13 cellular contexts compared by ENCODE assay signal in genomic region chr1:159991513-159991912, GRCh38. TPM values are rescaled to one million over a fixed set of nuclear protein-coding genes. Genes with fewer than 3 reads are reported as not detected.
DNase-seq lines count a peak whose midpoint lies in the region; ATAC-seq and TF ChIP-seq lines count a peak whose summit lies in the region.
"Had no signal": no experiment of that assay in that cellular context is flagged by ENCODE, and none has a peak within 500 bp of the region (broad histone marks: within the 10 kb centered on the region; RNA-seq: fewer than 3 reads in every experiment).

No MANE protein-coding gene starts in this region.

- H3K9ac ChIP-seq in SK-N-MC (ENCODE audit: insufficient read length), result no peak overlapping the region

- no peaks in the 10 kb centered on the region for H3K27me3 ChIP-seq in GM23338 (ENCODE audit: insufficient read depth)
- H3K27me3 ChIP-seq: foreskin keratinocyte had no signal

- peaks cover 13% of the 10 kb centered on the region for H3K4me1 ChIP-seq in GM23338 (ENCODE audit: insufficient read depth)

- H3K4me2 ChIP-seq in GM23338, result no peak overlapping the region

- no peaks in the 10 kb centered on the region for H3K79me2 ChIP-seq in GM23338 (replicated peaks; ENCODE audit: insufficient read depth)

- peak overlapping the region; percentile 12; the same call in 1 of the 2 replicates for H2AFZ ChIP-seq in GM23338

- H3K9me2 ChIP-seq in GM23338 (ENCODE audit: insufficient read depth), result no peaks in the 10 kb centered on the region

- peaks cover 17% of the 10 kb centered on the region; the same call in 2 of the 3 replicates for H3K4me1 Mint-ChIP-seq in GM23338
- no peaks in the 10 kb centered on the region for H3K4me1 Mint-ChIP-seq in glutamatergic neuron (ENCODE audit: low read depth, unreplicated experiment)

- H3K9me3 Mint-ChIP-seq in GM23338, result no peaks in the 10 kb centered on the region
- no peaks in the 10 kb centered on the region for H3K9me3 Mint-ChIP-seq in glutamatergic neuron (ENCODE audit: unreplicated experiment)
- H3K9me3 Mint-ChIP-seq: stimulated activated naive CD8-positive, alpha-beta T cell treated with anti-CD3 and anti-CD28 coated beads, Interleukin-15, Interleukin-2, amounts not matched to agents 100 ng/mL and 50 ng/mL, for 24 hours had no signal

- no peak for TF ChIP-seq CTCF in AG10803 (conservative IDR thresholded peaks at IDR 0.05; ENCODE audit: low read length)
- TF ChIP-seq CTCF in GM23338 (conservative IDR thresholded peaks at IDR 0.05; ENCODE audit: low read depth in 2 of 2), result no peak
- TF ChIP-seq CTCF in fibroblast of the aortic adventitia (IDR thresholded peaks at IDR 0.05; ENCODE audit: insufficient read depth, low read length), result no peak
- no peak for TF ChIP-seq CTCF in GM13976 (IDR thresholded peaks at IDR 0.05; ENCODE audit: borderline replicate concordance, control extremely low read depth, extremely low read depth, insufficient read depth, missing control alignments)
- no peak for TF ChIP-seq CTCF in glutamatergic neuron (IDR thresholded peaks at IDR 0.05; ENCODE audit: partially characterized antibody, unreplicated experiment)

- H3K27me3 Mint-ChIP-seq in GM23338 (ENCODE audit: insufficient read depth, low read depth, poor library complexity), result peaks cover 2% of the 10 kb centered on the region
- no peaks in the 10 kb centered on the region for H3K27me3 Mint-ChIP-seq in glutamatergic neuron (ENCODE audit: unreplicated experiment)

- H3K36me3 ChIP-seq in GM23338 (ENCODE audit: insufficient read depth) (no peaks in the 10 kb centered on the region), SK-N-MC (ENCODE audit: insufficient read depth, low read length) (no peaks in the 10 kb centered on the region)

- in situ Hi-C loops in GM13976 (cut with MboI; ENCODE audit: low sequenced_read_pairs, unreplicated experiment), result no loop called here

- H3K36me3 Mint-ChIP-seq in GM23338 (ENCODE audit: low read depth), result no peaks in the 10 kb centered on the region
- no peaks in the 10 kb centered on the region for H3K36me3 Mint-ChIP-seq in glutamatergic neuron (ENCODE audit: unreplicated experiment)

- H3K4me3 Mint-ChIP-seq in GM23338, result no peak overlapping the region
- no peak overlapping the region for H3K4me3 Mint-ChIP-seq in glutamatergic neuron (ENCODE audit: unreplicated experiment)
- H3K4me3 Mint-ChIP-seq: stimulated activated naive CD8-positive, alpha-beta T cell treated with anti-CD3 and anti-CD28 coated beads, Interleukin-15, Interleukin-2, amounts not matched to agents 100 ng/mL and 50 ng/mL, for 24 hours had no signal

- H3K27ac ChIP-seq in GM23338 (ENCODE audit: low read depth) (no peak overlapping the region), SK-N-MC (no peak overlapping the region)
- H3K27ac ChIP-seq: foreskin keratinocyte had no signal

- H3K27ac Mint-ChIP-seq in GM23338 (no peak overlapping the region), glutamatergic neuron (ENCODE audit: unreplicated experiment) (no peak overlapping the region)
- H3K27ac Mint-ChIP-seq: stimulated activated naive CD8-positive, alpha-beta T cell treated with anti-CD3 and anti-CD28 coated beads, Interleukin-15, Interleukin-2, amounts not matched to agents 100 ng/mL and 50 ng/mL, for 24 hours had no signal

- H3K4me3 ChIP-seq in AG10803 (ENCODE audit: low read length) (no peak overlapping the region), GM23338 (no peak overlapping the region), SK-N-MC (peak overlapping the region; percentile 44), fibroblast of the aortic adventitia (ENCODE audit: low read depth, low read length) (no peak overlapping the region)

- H3K9me3 ChIP-seq in SK-N-MC (ENCODE audit: low read depth, low read length), result no peaks in the 10 kb centered on the region

- H4K20me1 ChIP-seq in GM23338 (replicated peaks; ENCODE audit: insufficient read depth), result no peaks in the 10 kb centered on the region

- H3F3A ChIP-seq in GM23338 (replicated peaks; ENCODE audit: low read depth), result no peaks in the 10 kb centered on the region

- ATAC-seq in GM23338, result no peak
- ATAC-seq in HG03354 (IDR thresholded peaks at IDR 0.05; ENCODE audit: poor library complexity, severe bottlenecking, unreplicated experiment), result no peak
- ATAC-seq: foreskin keratinocyte, Panc1 had no signal

- DNase-seq in AG10803 (ENCODE audit: low read depth), result peak; percentile 49
- peak; percentile 7 for DNase-seq in GM23338 (ENCODE audit: low spot score)
- no peak for DNase-seq in SK-N-MC (ENCODE audit: low read depth, low spot score)
- peak; percentile 7 for DNase-seq in fibroblast of the aortic adventitia (ENCODE audit: low read depth)
- no peak for DNase-seq in GM13976 (ENCODE audit: low spot score)
- DNase-seq in NCI-H1417 treated with DMSO at 0.1 percent for 48 hours (lab: John Stamatoyannopoulos, UW), result no peak
- DNase-seq in glutamatergic neuron, result no peak
- DNase-seq: activated CD4-positive, CD25-positive, alpha-beta regulatory T cell; foreskin keratinocyte had no signal

TF ChIP-seq in GM23338, 12 proteins besides CTCF, POLR2A, EP300 and RAD21 (continues in another document):
- no peak for TF ChIP-seq ZNF114 (CRISPR knock-in tag; IDR thresholded peaks at IDR 0.05)
- TF ChIP-seq EZH2phosphoT487 (IDR thresholded peaks at IDR 0.05; ENCODE audit: unreplicated experiment), result no peak
- TF ChIP-seq NANOG (IDR thresholded peaks at IDR 0.05; ENCODE audit: borderline replicate concordance), result no peak
- no peak for TF ChIP-seq ZNF462 (CRISPR knock-in tag; IDR thresholded peaks at IDR 0.05)

RNA-seq across cellular contexts. Expression of gene SLAMF9, which starts 37.5 kb away (rescaled TPM):
- not detected in 2 replicates for total RNA-seq in GM23338 (2014; rRNA removed; shearing (Covaris generic))
- polyA plus RNA-seq in GM23338 (2016; fragmentation: Nextera tagmentation; extraction: Ambion mirVana), result not detected in 2 replicates
- not detected in 2 replicates for total RNA-seq in fibroblast of the aortic adventitia (ENCODE audit: low replicate concordance)
- total RNA-seq in glutamatergic neuron (ENCODE audit: unreplicated experiment), result not detected
- total RNA-seq: mucosa of gallbladder had no signal

RNA-seq across cellular contexts. Expression of gene PIGM, which starts 40.3 kb away (rescaled TPM):
- 4.6 and 5.0 TPM in 2 replicates for total RNA-seq in GM23338 (2014; rRNA removed; shearing (Covaris generic))
- 5.0 TPM in 2 replicates for polyA plus RNA-seq in GM23338 (2016; fragmentation: Nextera tagmentation; extraction: Ambion mirVana)
- 3.3 and 7.7 TPM in 2 replicates for total RNA-seq in fibroblast of the aortic adventitia (ENCODE audit: low replicate concordance)
- 5.9 TPM for total RNA-seq in glutamatergic neuron (ENCODE audit: unreplicated experiment)

RNA-seq across cellular contexts. Expression of gene IGSF9, which starts 46.1 kb away (rescaled TPM):
- 23.5 and 27.6 TPM in 2 replicates for total RNA-seq in GM23338 (2014; rRNA removed; shearing (Covaris generic))
- polyA plus RNA-seq in GM23338 (2016; fragmentation: Nextera tagmentation; extraction: Ambion mirVana), result 9.3 and 10.3 TPM in 2 replicates
- total RNA-seq in fibroblast of the aortic adventitia (ENCODE audit: low replicate concordance), result 2.0 TPM in 1 of 2 replicates, not detected in the other
- total RNA-seq in glutamatergic neuron (ENCODE audit: unreplicated experiment), result 23.4 TPM

Comparison
In these comparisons a context has a peak if more than half of its experiments do, and no peak if none do; other contexts are left out.
1. DNase-seq: peak in AG10803 (single experiment), GM23338 (single experiment) and fibroblast of the aortic adventitia (single experiment); none in SK-N-MC (single experiment), GM13976 (single experiment), NCI-H1417 treated with DMSO at 0.1 percent for 48 hours (single experiment) and glutamatergic neuron (single experiment).